ENCODE assay signal across 10 cellular contexts in genomic region chr10:88243847-88244730, GRCh38.
A peak's percentile ranks its signal among the peaks of the same experiment; 100 is the strongest.
DNase-seq lines count a peak whose midpoint lies in the region; ATAC-seq, FAIRE-seq and TF ChIP-seq lines count a peak whose summit lies in the region.
"Had no signal": no experiment of that assay in that cellular context is flagged by ENCODE, and none has a peak within 500 bp of the region (broad histone marks: within the 10 kb centered on the region; RNA-seq: fewer than 3 reads in every experiment).

No MANE protein-coding gene starts in this region.

- peaks cover 6% of the 10 kb centered on the region for H3K4me1 Mint-ChIP-seq in activated CD4-positive, alpha-beta T cell treated with anti-CD3 and anti-CD28 coated beads for 36 hours
- peaks cover 20% of the 10 kb centered on the region for H3K4me1 Mint-ChIP-seq in activated T-helper 2 cell treated with anti-CD3 and anti-CD28 coated beads, Interferon-gamma antibody, Interleukin-2, Interleukin-4, amounts not matched to agents 10 μg/mL and 5 μg/mL and 100 μg/mL, durations not matched to agents 14 hours and 24 hours and 36 hours (ENCODE audit: low read depth)

- peaks cover 57% of the 10 kb centered on the region for H3K4me1 ChIP-seq in left ventricle myocardium inferior
- peaks cover 0 to 23% (median 15%) of the 10 kb centered on the region in 4 donors for H3K4me1 ChIP-seq in sigmoid colon

- peaks cover 4% of the 10 kb centered on the region for H3K27me3 Mint-ChIP-seq in activated CD4-positive, alpha-beta T cell treated with anti-CD3 and anti-CD28 coated beads for 36 hours
- H3K27me3 Mint-ChIP-seq in activated T-helper 2 cell treated with anti-CD3 and anti-CD28 coated beads, Interferon-gamma antibody, Interleukin-2, Interleukin-4, amounts not matched to agents 10 μg/mL and 5 μg/mL and 100 μg/mL, durations not matched to agents 14 hours and 24 hours and 36 hours (ENCODE audit: low read depth), result peaks cover 33% of the 10 kb centered on the region
- H3K27me3 Mint-ChIP-seq: activated T-cell treated with anti-CD3 and anti-CD28 coated beads, Interleukin-2, amount 50 U/mL, for 24 hours had no signal

- POLR2A ChIA-PET in activated CD4-positive, alpha-beta T cell treated with anti-CD3 and anti-CD28 coated beads for 36 hours (lab: Charles Lee), result no interaction called here

- peak; percentile 97 for FAIRE-seq in H54 (lab: Jason Lieb, UNC)

- WGBS in sigmoid colon, 2 donors, result 17 to 66% methylated on average over 12 of the region's 12 CpGs

- no peaks in the 10 kb centered on the region for H3K9me3 Mint-ChIP-seq in activated CD4-positive, alpha-beta T cell treated with anti-CD3 and anti-CD28 coated beads for 36 hours (ENCODE audit: low read depth)
- H3K9me3 Mint-ChIP-seq in activated T-helper 2 cell treated with anti-CD3 and anti-CD28 coated beads, Interferon-gamma antibody, Interleukin-2, Interleukin-4, amounts not matched to agents 10 μg/mL and 5 μg/mL and 100 μg/mL, durations not matched to agents 14 hours and 24 hours and 36 hours, result no peaks in the 10 kb centered on the region
- H3K9me3 Mint-ChIP-seq: activated T-cell treated with anti-CD3 and anti-CD28 coated beads, Interleukin-2, amount 50 U/mL, for 24 hours had no signal

- ATAC-seq in activated CD4-positive, alpha-beta T cell treated with anti-CD3 and anti-CD28 coated beads for 36 hours, result no peak
- ATAC-seq: PC-3 had no signal

- CTCF ChIA-PET in activated CD4-positive, alpha-beta T cell treated with anti-CD3 and anti-CD28 coated beads for 36 hours (lab: Charles Lee), result interaction anchor here (0.6 kb wide), 1 partner anchor 507 kb away, joined by 5 read pairs; no protein-coding TSS in a partner anchor

- intact Hi-C loops in left ventricle myocardium inferior (cut with micrococcal nuclease) (no loop called here), sigmoid colon (cut with DNase I) (no loop called here)
- intact Hi-C loops in activated CD4-positive, alpha-beta T cell treated with anti-CD3 and anti-CD28 coated beads for 36 hours (cut with DNase I, micrococcal nuclease), result no loop called here
- intact Hi-C loops in activated T-helper 2 cell treated with anti-CD3 and anti-CD28 coated beads, Interferon-gamma antibody, Interleukin-2, Interleukin-4, amounts not matched to agents 10 μg/mL and 5 μg/mL and 100 μg/mL, durations not matched to agents 14 hours and 24 hours and 36 hours (cut with micrococcal nuclease), result no loop called here

- H3K36me3 Mint-ChIP-seq in activated CD4-positive, alpha-beta T cell treated with anti-CD3 and anti-CD28 coated beads for 36 hours (ENCODE audit: low read depth), result no peaks in the 10 kb centered on the region
- no peaks in the 10 kb centered on the region for H3K36me3 Mint-ChIP-seq in activated T-helper 2 cell treated with anti-CD3 and anti-CD28 coated beads, Interferon-gamma antibody, Interleukin-2, Interleukin-4, amounts not matched to agents 10 μg/mL and 5 μg/mL and 100 μg/mL, durations not matched to agents 14 hours and 24 hours and 36 hours (ENCODE audit: low read depth)

- TF ChIP-seq CTCF in left ventricle myocardium inferior (IDR thresholded peaks at IDR 0.05; ENCODE audit: borderline replicate concordance) (no peak), sigmoid colon (IDR thresholded peaks at IDR 0.05) (no peak)

- no peak overlapping the region for H3K27ac Mint-ChIP-seq in activated CD4-positive, alpha-beta T cell treated with anti-CD3 and anti-CD28 coated beads for 36 hours
- no peak overlapping the region for H3K27ac Mint-ChIP-seq in activated T-helper 2 cell treated with anti-CD3 and anti-CD28 coated beads, Interferon-gamma antibody, Interleukin-2, Interleukin-4, amounts not matched to agents 10 μg/mL and 5 μg/mL and 100 μg/mL, durations not matched to agents 14 hours and 24 hours and 36 hours
- H3K27ac Mint-ChIP-seq: activated T-cell treated with anti-CD3 and anti-CD28 coated beads, Interleukin-2, amount 50 U/mL, for 24 hours had no signal

- no peak overlapping the region for H3K4me3 Mint-ChIP-seq in activated CD4-positive, alpha-beta T cell treated with anti-CD3 and anti-CD28 coated beads for 36 hours
- H3K4me3 Mint-ChIP-seq in activated T-helper 2 cell treated with anti-CD3 and anti-CD28 coated beads, Interferon-gamma antibody, Interleukin-2, Interleukin-4, amounts not matched to agents 10 μg/mL and 5 μg/mL and 100 μg/mL, durations not matched to agents 14 hours and 24 hours and 36 hours (ENCODE audit: low read depth), result no peak overlapping the region
- H3K4me3 Mint-ChIP-seq: activated T-cell treated with anti-CD3 and anti-CD28 coated beads, Interleukin-2, amount 50 U/mL, for 24 hours had no signal

- TF ChIP-seq POLR2A in H54 (IDR thresholded peaks at IDR 0.05; ENCODE audit: low read depth, low read length), result no peak
- no peak for TF ChIP-seq POLR2A in sigmoid colon (IDR thresholded peaks at IDR 0.05)

- TF ChIP-seq EP300 in sigmoid colon (IDR thresholded peaks at IDR 0.05), result no peak

- H3K36me3 ChIP-seq in left ventricle myocardium inferior (no peaks in the 10 kb centered on the region), sigmoid colon (no peaks in the 10 kb centered on the region)

- H3K27ac ChIP-seq in left ventricle myocardium inferior (replicated peaks) (peak overlapping the region; percentile 90), sigmoid colon (peak overlapping the region; percentile 38 to 63 (median 54))

- H3K4me3 ChIP-seq in left ventricle myocardium inferior (peak overlapping the region; percentile 48), sigmoid colon (no peak overlapping the region)

- no peaks in the 10 kb centered on the region for H3K9me3 ChIP-seq in left ventricle myocardium inferior (replicated peaks)
- no peaks in the 10 kb centered on the region for H3K9me3 ChIP-seq in sigmoid colon

- H3K27me3 ChIP-seq in left ventricle myocardium inferior (ENCODE audit: low read depth), result no peaks in the 10 kb centered on the region
- no peaks in the 10 kb centered on the region for H3K27me3 ChIP-seq in sigmoid colon

- DNase-seq in H54 (ENCODE audit: insufficient read length, low spot score) (peak; percentile 72), amniotic epithelial cell (ENCODE audit: low read depth) (peak; percentile 85), left ventricle myocardium inferior (peak; percentile 87), sigmoid colon (no peak), NCI-H1930 (lab: John Stamatoyannopoulos, UW) (no peak), NOMO-1 treated with DMSO at 0.1 percent for 48 hours (lab: John Stamatoyannopoulos, UW; ENCODE audit: unreplicated experiment) (no peak)
- DNase-seq in activated CD4-positive, alpha-beta T cell treated with anti-CD3 and anti-CD28 coated beads for 36 hours, result no peak
- DNase-seq in activated T-helper 2 cell treated with anti-CD3 and anti-CD28 coated beads, Interferon-gamma antibody, Interleukin-2, Interleukin-4, amounts not matched to agents 10 μg/mL and 5 μg/mL and 100 μg/mL, durations not matched to agents 14 hours and 24 hours and 36 hours (ENCODE audit: low spot score), result no peak
- DNase-seq: activated T-cell treated with anti-CD3 and anti-CD28 coated beads, Interleukin-2, amount 50 U/mL, for 24 hours; PC-3 had no signal

Comparison
In these comparisons a context has a peak if more than half of its experiments do, and no peak if none do; other contexts are left out.
1. DNase-seq: peak in H54 (single experiment), amniotic epithelial cell (single experiment) and left ventricle myocardium inferior (single experiment); none in sigmoid colon (single experiment), activated CD4-positive, alpha-beta T cell treated with anti-CD3 and anti-CD28 coated beads for 36 hours (single experiment), NCI-H1930 (0 of 2), NOMO-1 treated with DMSO at 0.1 percent for 48 hours (single experiment) and activated T-helper 2 cell treated with anti-CD3 and anti-CD28 coated beads, Interferon-gamma antibody, Interleukin-2, Interleukin-4, amounts not matched to agents 10 μg/mL and 5 μg/mL and 100 μg/mL, durations not matched to agents 14 hours and 24 hours and 36 hours (single experiment).